Comparison of ENCODE assay signal across 13 cellular contexts in genomic region chr2:204144487-204144886, GRCh38.
DNase-seq lines count a peak whose midpoint lies in the region; ATAC-seq and TF ChIP-seq lines count a peak whose summit lies in the region.
"Had no signal": no experiment of that assay in that cellular context is flagged by ENCODE, and none has a peak within 500 bp of the region (broad histone marks: within the 10 kb centered on the region; RNA-seq: fewer than 3 reads in every experiment).

No MANE protein-coding gene starts in this region.

- ATAC-seq in GM23338 (no peak), T-helper 17 cell (no peak), HG02981 (IDR thresholded peaks at IDR 0.05; ENCODE audit: unreplicated experiment) (no peak), upper lobe of left lung (ENCODE audit: low FRiP score in 2 of 2) (no peak)
- no peak for ATAC-seq in activated naive CD8-positive, alpha-beta T cell treated with anti-CD3 and anti-CD28 coated beads, Interleukin-2, amount 50 U/mL, for 24 hours

- no peak overlapping the region for H3K27ac ChIP-seq in GM23338 (ENCODE audit: low read depth)
- no peak overlapping the region for H3K27ac ChIP-seq in mesendoderm (ENCODE audit: low read depth, low read length)
- no peak overlapping the region for H3K27ac ChIP-seq in upper lobe of left lung
- H3K27ac ChIP-seq: BLaER1, C4-2B had no signal

- H3K79me1 ChIP-seq in mesendoderm (ENCODE audit: low read length) = no peaks in the 10 kb centered on the region

- peak overlapping the region; percentile 25 for H3K9ac ChIP-seq in mesendoderm (ENCODE audit: low read length)
- H3K9ac ChIP-seq: BLaER1 had no signal

- H4K5ac ChIP-seq in mesendoderm (ENCODE audit: low read length) = no peak overlapping the region

- H3K27ac Mint-ChIP-seq in GM23338 (no peak overlapping the region), T-helper 17 cell (peak overlapping the region; percentile 60)
- H3K27ac Mint-ChIP-seq in activated naive CD8-positive, alpha-beta T cell treated with anti-CD3 and anti-CD28 coated beads, Interleukin-2, amount 50 U/mL, for 24 hours = no peak overlapping the region
- H3K27ac Mint-ChIP-seq: B cell; CD8-positive, alpha-beta T cell; H9 had no signal

- peaks cover 6% of the 10 kb centered on the region for H3K27me3 Mint-ChIP-seq in GM23338 (ENCODE audit: insufficient read depth, low read depth, poor library complexity)
- peaks cover 55% of the 10 kb centered on the region for H3K27me3 Mint-ChIP-seq in T-helper 17 cell
- H3K27me3 Mint-ChIP-seq in activated naive CD8-positive, alpha-beta T cell treated with anti-CD3 and anti-CD28 coated beads, Interleukin-2, amount 50 U/mL, for 24 hours = peaks cover 19% of the 10 kb centered on the region

- WGBS in mesendoderm (ENCODE audit: extremely low coverage, insufficient coverage, low lambda C conversion rate) = no CpG with 5 or more reads among the region's 3 CpGs
- 94% methylated on average over 2 to 3 of the region's 3 CpGs for WGBS in upper lobe of left lung, 2 donors

- no peak overlapping the region for H2BK15ac ChIP-seq in mesendoderm (replicated peaks; ENCODE audit: low read depth)

- H3K18ac ChIP-seq in mesendoderm (ENCODE audit: low read length) = peak overlapping the region; percentile 43

- H3K79me2 ChIP-seq in GM23338 (replicated peaks; ENCODE audit: insufficient read depth) (no peaks in the 10 kb centered on the region), mesendoderm (ENCODE audit: control insufficient read depth, insufficient read depth, low read length) (no peaks in the 10 kb centered on the region)

- H3K27me3 ChIP-seq in GM23338 (ENCODE audit: insufficient read depth) (no peaks in the 10 kb centered on the region), mesendoderm (ENCODE audit: insufficient read depth, low read length, poor library complexity) (no peaks in the 10 kb centered on the region), upper lobe of left lung (no peaks in the 10 kb centered on the region)
- H3K27me3 ChIP-seq: BLaER1 had no signal

- peaks cover 19% of the 10 kb centered on the region for H3K4me1 ChIP-seq in GM23338 (ENCODE audit: insufficient read depth)
- peaks cover 8% of the 10 kb centered on the region for H3K4me1 ChIP-seq in mesendoderm (ENCODE audit: control insufficient read depth, low read depth, low read length)
- H3K4me1 ChIP-seq in upper lobe of left lung = peaks cover 0 to 11% (median 0%) of the 10 kb centered on the region in 4 donors

- H2BK5ac ChIP-seq in mesendoderm (ENCODE audit: low read length) = peak overlapping the region; percentile 84

- TF ChIP-seq POLR2A in upper lobe of left lung (IDR thresholded peaks at IDR 0.05) = no peak

- H3K56ac ChIP-seq in mesendoderm (ENCODE audit: low read length) = peak overlapping the region; percentile 80

- no peak overlapping the region for H3K4me3 Mint-ChIP-seq in GM23338
- no peak overlapping the region for H3K4me3 Mint-ChIP-seq in T-helper 17 cell
- no peak overlapping the region for H3K4me3 Mint-ChIP-seq in activated naive CD8-positive, alpha-beta T cell treated with anti-CD3 and anti-CD28 coated beads, Interleukin-2, amount 50 U/mL, for 24 hours
- H3K4me3 Mint-ChIP-seq: H9 had no signal

- H2AFZ ChIP-seq in GM23338 = 0 out of 2 replicates have a peak overlapping the region, but pooled peaks have one; percentile 52

- H3K9me3 Mint-ChIP-seq in GM23338 = no peaks in the 10 kb centered on the region
- H3K9me3 Mint-ChIP-seq in activated naive CD8-positive, alpha-beta T cell treated with anti-CD3 and anti-CD28 coated beads, Interleukin-2, amount 50 U/mL, for 24 hours = no peaks in the 10 kb centered on the region
- H3K9me3 Mint-ChIP-seq: CD8-positive, alpha-beta T cell; H9 had no signal

- no peak overlapping the region for H4K8ac ChIP-seq in mesendoderm (ENCODE audit: low read depth, low read length)

- no peaks in the 10 kb centered on the region for H4K20me1 ChIP-seq in GM23338 (replicated peaks; ENCODE audit: insufficient read depth)
- H4K20me1 ChIP-seq: BLaER1 had no signal

- H3K9me2 ChIP-seq in GM23338 (ENCODE audit: insufficient read depth) = peaks cover 9% of the 10 kb centered on the region; the same call in 1 of the 2 replicates

- H3K9me3 ChIP-seq in T-helper 17 cell (ENCODE audit: control insufficient read depth, low read length, poor library complexity, severe bottlenecking) (no peaks in the 10 kb centered on the region), upper lobe of left lung (no peaks in the 10 kb centered on the region)
- H3K9me3 ChIP-seq: BLaER1, Caco-2 had no signal

- no peak overlapping the region for H3K23ac ChIP-seq in mesendoderm (ENCODE audit: low read length)

- DNase-seq in GM23338 (ENCODE audit: low spot score) (no peak), T-helper 17 cell (no peak), mesendoderm (peak; percentile 46), upper lobe of left lung (no peak)
- DNase-seq in activated naive CD8-positive, alpha-beta T cell treated with anti-CD3 and anti-CD28 coated beads, Interleukin-2, amount 50 U/mL, for 24 hours = no peak

- H3K36me3 Mint-ChIP-seq in GM23338 (ENCODE audit: low read depth) = no peaks in the 10 kb centered on the region
- H3K36me3 Mint-ChIP-seq in T-helper 17 cell (ENCODE audit: low read depth) = no peaks in the 10 kb centered on the region
- H3K36me3 Mint-ChIP-seq in activated naive CD8-positive, alpha-beta T cell treated with anti-CD3 and anti-CD28 coated beads, Interleukin-2, amount 50 U/mL, for 24 hours (ENCODE audit: low read depth) = no peaks in the 10 kb centered on the region
- H3K36me3 Mint-ChIP-seq: CD4-positive, CD25-positive, alpha-beta regulatory T cell; CD8-positive, alpha-beta T cell had no signal

- peak overlapping the region; percentile 38 for H2AK5ac ChIP-seq in mesendoderm (ENCODE audit: low read length)

- no peak overlapping the region for H3K4me2 ChIP-seq in GM23338
- H3K4me2 ChIP-seq in mesendoderm (ENCODE audit: low read length) = no peak overlapping the region

- TF ChIP-seq CTCF in GM23338 (conservative IDR thresholded peaks at IDR 0.05; ENCODE audit: low read depth in 2 of 2) = no peak
- TF ChIP-seq CTCF in upper lobe of left lung (IDR thresholded peaks at IDR 0.05) = no peak

- H3K4me3 ChIP-seq in GM23338 (no peak overlapping the region), mesendoderm (ENCODE audit: low read length) (no peak overlapping the region), upper lobe of left lung (no peak overlapping the region)
- H3K4me3 ChIP-seq: BLaER1 had no signal

- H3K4me1 Mint-ChIP-seq in GM23338 = peaks cover 23% of the 10 kb centered on the region
- H3K4me1 Mint-ChIP-seq in T-helper 17 cell = peaks cover 12% of the 10 kb centered on the region
- peaks cover 10% of the 10 kb centered on the region for H3K4me1 Mint-ChIP-seq in activated naive CD8-positive, alpha-beta T cell treated with anti-CD3 and anti-CD28 coated beads, Interleukin-2, amount 50 U/mL, for 24 hours

- peak overlapping the region; percentile 18 for H2BK120ac ChIP-seq in mesendoderm (ENCODE audit: low read depth, low read length)

- H3K36me3 ChIP-seq in GM23338 (ENCODE audit: insufficient read depth) (no peaks in the 10 kb centered on the region), mesendoderm (ENCODE audit: control insufficient read depth, insufficient read depth, low read length) (no peaks in the 10 kb centered on the region), upper lobe of left lung (no peaks in the 10 kb centered on the region)
- H3K36me3 ChIP-seq: BLaER1 had no signal

- TF ChIP-seq EP300 in upper lobe of left lung (IDR thresholded peaks at IDR 0.05) = no peak

- H3F3A ChIP-seq in GM23338 (replicated peaks; ENCODE audit: low read depth) = no peaks in the 10 kb centered on the region

- peak overlapping the region; percentile 88 for H3K4ac ChIP-seq in mesendoderm (ENCODE audit: low read depth, low read length)

TF ChIP-seq in GM23338, 12 proteins besides CTCF, POLR2A, EP300 and RAD21 (continues in another document):
- TF ChIP-seq NANOG (IDR thresholded peaks at IDR 0.05; ENCODE audit: borderline replicate concordance) (no peak), CREB1 (CRISPR knock-in tag; IDR thresholded peaks at IDR 0.05; ENCODE audit: low read depth) (no peak), ZNF114 (CRISPR knock-in tag; IDR thresholded peaks at IDR 0.05) (no peak), JUNB (IDR thresholded peaks at IDR 0.05; ENCODE audit: unreplicated experiment) (no peak), EZH2phosphoT487 (IDR thresholded peaks at IDR 0.05; ENCODE audit: unreplicated experiment) (no peak)
- TF ChIP-seq, protein P1, sequence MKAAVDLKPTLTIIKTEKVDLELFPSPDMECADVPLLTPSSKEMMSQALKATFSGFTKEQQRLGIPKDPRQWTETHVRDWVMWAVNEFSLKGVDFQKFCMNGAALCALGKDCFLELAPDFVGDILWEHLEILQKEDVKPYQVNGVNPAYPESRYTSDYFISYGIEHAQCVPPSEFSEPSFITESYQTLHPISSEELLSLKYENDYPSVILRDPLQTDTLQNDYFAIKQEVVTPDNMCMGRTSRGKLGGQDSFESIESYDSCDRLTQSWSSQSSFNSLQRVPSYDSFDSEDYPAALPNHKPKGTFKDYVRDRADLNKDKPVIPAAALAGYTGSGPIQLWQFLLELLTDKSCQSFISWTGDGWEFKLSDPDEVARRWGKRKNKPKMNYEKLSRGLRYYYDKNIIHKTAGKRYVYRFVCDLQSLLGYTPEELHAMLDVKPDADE (IDR thresholded peaks at IDR 0.05) = no peak
